Comparison of ENCODE assay signal across 15 cellular contexts in genomic region chr5:150372626-150373025, GRCh38.
"Had no signal": no experiment of that assay in that cellular context is flagged by ENCODE, and none has a peak within 500 bp of the region (broad histone marks: within the 10 kb centered on the region; RNA-seq: fewer than 3 reads in every experiment).

No MANE protein-coding gene starts in this region.

- H3K4me2 ChIP-seq: smooth muscle cell had no signal

- H3K27me3 ChIP-seq: cardiac muscle cell had no signal

- H3K27ac ChIP-seq: cardiac muscle cell had no signal

- H3K4me3 ChIP-seq: cardiac muscle cell, smooth muscle cell had no signal

- DNase-seq: activated CD4-positive, alpha-beta memory T cell treated with anti-CD3 and anti-CD28 coated beads for 36 hours; activated CD4-positive, alpha-beta T cell treated with anti-CD3 and anti-CD28 coated beads for 1 hour; effector CD4-positive, alpha-beta T cell; foreskin melanocyte; head of caudate nucleus; left colon; mammary epithelial cell; natural killer cell; nucleus accumbens; right cardiac atrium; T-helper 17 cell had no signal

- H3K4me3 Mint-ChIP-seq: activated CD4-positive, alpha-beta memory T cell treated with anti-CD3 and anti-CD28 coated beads for 36 hours; natural killer cell; T-helper 17 cell; type B pancreatic cell had no signal

- H3K27me3 Mint-ChIP-seq: activated CD4-positive, alpha-beta memory T cell treated with anti-CD3 and anti-CD28 coated beads for 36 hours; progenitor cell of endocrine pancreas; T-helper 17 cell; type B pancreatic cell had no signal

- H3K27ac Mint-ChIP-seq: activated CD4-positive, alpha-beta memory T cell treated with anti-CD3 and anti-CD28 coated beads for 36 hours; progenitor cell of endocrine pancreas; T-helper 17 cell; type B pancreatic cell had no signal

- H3K9me3 Mint-ChIP-seq: activated CD4-positive, alpha-beta memory T cell treated with anti-CD3 and anti-CD28 coated beads for 36 hours; natural killer cell; type B pancreatic cell had no signal

- ATAC-seq: left colon, natural killer cell, right cardiac atrium, T-helper 17 cell had no signal
